In the genomic region with DNA sequence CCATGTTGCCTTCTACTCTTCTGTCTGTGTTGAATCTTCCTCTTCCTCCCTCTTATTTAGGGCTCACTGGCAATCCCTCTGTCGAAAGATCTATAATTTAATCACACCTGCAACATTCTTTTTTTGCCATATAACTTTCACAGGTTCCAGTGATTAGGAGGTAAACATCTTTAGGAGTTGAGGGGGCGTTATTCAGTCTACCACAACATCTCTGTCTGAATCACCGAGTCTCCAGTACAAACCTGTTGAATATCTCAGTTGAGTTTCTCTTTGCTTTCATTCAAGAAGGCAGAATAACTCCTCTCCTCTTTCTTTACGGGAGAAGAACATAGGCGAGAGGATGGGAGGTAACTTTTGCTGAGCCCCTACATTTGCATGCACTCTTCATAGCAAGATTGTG, we compare ENCODE assay signal across 35 cellular contexts.
DNase-seq lines count a peak whose midpoint lies in the region; ATAC-seq, FAIRE-seq and TF ChIP-seq lines count a peak whose summit lies in the region.
"Had no signal": no experiment of that assay in that cellular context is flagged by ENCODE, and none has a peak within 500 bp of the region (broad histone marks: within the 10 kb centered on the region; RNA-seq: fewer than 3 reads in every experiment).

No MANE protein-coding gene starts in this region.

- no peaks in the 10 kb centered on the region for H3K9me3 Mint-ChIP-seq in GM23338
- H3K9me3 Mint-ChIP-seq: CD14-positive monocyte; CD4-positive, alpha-beta memory T cell; CD4-positive, alpha-beta T cell; CD4-positive, CD25-positive, alpha-beta regulatory T cell; CD8-positive, alpha-beta memory T cell; CD8-positive, alpha-beta T cell had no signal

- H2AFZ ChIP-seq in GM23338 (peak overlapping the region; percentile 49; the same call in 1 of the 2 replicates), K562 (ENCODE audit: low read depth, low read length) (peak overlapping the region; percentile 29)

- peak overlapping the region in 1 of 2 experiments; percentile 31; a peak in 1 of 4 replicates for H3K9ac ChIP-seq in K562 (ENCODE audit: insufficient read depth in 1 of 2, low read depth in 2 of 2, low read length in 2 of 2)
- H3K9ac ChIP-seq: BLaER1; BLaER1 treated with 17β-estradiol and CSF1 and Interleukin-3, amounts not matched to agents 10 nM and 100 nM had no signal

- TF ChIP-seq POLR2A in K562 (conservative IDR thresholded peaks at IDR 0.05) (no peak), heart left ventricle (IDR thresholded peaks at IDR 0.05) (no peak)

- BruUV-seq in K562 (replicated peaks; lab: Mats Ljungman, UMichigan), result no TSS peak

- H3K27ac Mint-ChIP-seq in GM23338, result no peak overlapping the region
- H3K27ac Mint-ChIP-seq: B cell; CD14-positive monocyte; CD4-positive, alpha-beta memory T cell; CD4-positive, alpha-beta T cell; CD4-positive, CD25-positive, alpha-beta regulatory T cell; CD8-positive, alpha-beta memory T cell; CD8-positive, alpha-beta T cell had no signal

- no peak for ATAC-seq in GM23338
- peak; percentile 24 for ATAC-seq in K562
- no peak for ATAC-seq in heart left ventricle
- no peak for ATAC-seq in GM18511 (IDR thresholded peaks at IDR 0.05; ENCODE audit: unreplicated experiment)
- ATAC-seq: A549; CD8-positive, alpha-beta T cell had no signal

- H3K79me2 ChIP-seq in GM23338 (replicated peaks; ENCODE audit: insufficient read depth) (no peaks in the 10 kb centered on the region), K562 (ENCODE audit: control insufficient read depth, insufficient read depth, low read length) (no peaks in the 10 kb centered on the region)

- H3K36me3 Mint-ChIP-seq in GM23338 (ENCODE audit: low read depth), result no peaks in the 10 kb centered on the region
- H3K36me3 Mint-ChIP-seq: CD14-positive monocyte; CD4-positive, alpha-beta memory T cell; CD4-positive, CD25-positive, alpha-beta regulatory T cell; CD8-positive, alpha-beta T cell had no signal

- H3K27me3 Mint-ChIP-seq in GM23338 (ENCODE audit: insufficient read depth, low read depth, poor library complexity), result peaks cover 3% of the 10 kb centered on the region

- H3K27me3 ChIP-seq in GM23338 (ENCODE audit: insufficient read depth) (no peaks in the 10 kb centered on the region), K562 (ENCODE audit: control insufficient read depth in 2 of 2, insufficient read depth in 2 of 2, low read length in 2 of 2) (no peaks in the 10 kb centered on the region), heart left ventricle (no peaks in the 10 kb centered on the region)
- H3K27me3 ChIP-seq: BE2C; BLaER1; BLaER1 treated with 17β-estradiol and CSF1 and Interleukin-3, amounts not matched to agents 10 nM and 100 nM had no signal

- TF ChIP-seq RAD21 in K562 (CRISPR knock-in tag; conservative IDR thresholded peaks at IDR 0.05 in 1 of 2, IDR thresholded peaks at IDR 0.05 in 1 of 2), result no peak

- H3K9me2 ChIP-seq in GM23338 (ENCODE audit: insufficient read depth), result 0 out of 2 replicates have a peak, but pooled peaks cover 5% of the 10 kb centered on the region

- H3K27ac ChIP-seq in GM23338 (ENCODE audit: low read depth), result no peak overlapping the region
- H3K27ac ChIP-seq in HEK293 (ENCODE audit: extremely low read depth, low read depth, low read length), result no peak overlapping the region
- H3K27ac ChIP-seq in K562 (ENCODE audit: extremely low read depth, low read depth, low read length), result no peak overlapping the region
- no peak overlapping the region for H3K27ac ChIP-seq in heart left ventricle
- H3K27ac ChIP-seq: 22Rv1; A549; BLaER1; BLaER1 treated with 17β-estradiol and CSF1 and Interleukin-3, amounts not matched to agents 10 nM and 100 nM; C4-2B had no signal

- H3K9me3 ChIP-seq in HEK293 (ENCODE audit: control insufficient read depth, insufficient read depth, low read depth, low read length), result no peaks in the 10 kb centered on the region
- H3K9me3 ChIP-seq in K562 (replicated peaks; ENCODE audit: control insufficient read depth, insufficient read depth, low read depth, low read length), result no peaks in the 10 kb centered on the region
- no peaks in the 10 kb centered on the region for H3K9me3 ChIP-seq in heart left ventricle
- H3K9me3 ChIP-seq: A549; BE2C; BLaER1; BLaER1 treated with 17β-estradiol and CSF1 and Interleukin-3, amounts not matched to agents 10 nM and 100 nM; Caco-2 had no signal

- H3F3A ChIP-seq in GM23338 (replicated peaks; ENCODE audit: low read depth), result no peaks in the 10 kb centered on the region

- TF ChIP-seq EP300 in K562 (IDR thresholded peaks at IDR 0.05; ENCODE audit: low read length), result no peak

- intact Hi-C loops in K562 (cut with micrococcal nuclease), result no loop called here
- intact Hi-C loops in heart left ventricle (cut with DNase I), result loop anchor here in 1 of 10 donors (10.0 kb wide), 1 partner anchor 65 kb away; no protein-coding TSS in a partner anchor

- no peaks in the 10 kb centered on the region for H3K9me1 ChIP-seq in K562 (ENCODE audit: control insufficient read depth, insufficient read depth, low read length)

- no peak overlapping the region for H3K4me3 Mint-ChIP-seq in GM23338
- H3K4me3 Mint-ChIP-seq: B cell; CD14-positive monocyte; CD4-positive, alpha-beta memory T cell; CD4-positive, alpha-beta T cell; CD4-positive, CD25-positive, alpha-beta regulatory T cell; CD8-positive, alpha-beta memory T cell; CD8-positive, alpha-beta T cell had no signal

- CTCF ChIA-PET in HEK293 (lab: Yijun Ruan, JAX), result no interaction called here
- CTCF ChIA-PET in K562 (lab: Yijun Ruan, JAX; ENCODE audit: low intra/inter-chr PET ratio), result interaction anchor here (0.6 kb wide), 1 partner anchor 310 kb away, joined by 3 read pairs; no protein-coding TSS in a partner anchor

- FAIRE-seq in K562 (lab: Jason Lieb, UNC) (no peak), urothelium cell line (lab: Jason Lieb, UNC) (no peak)
- FAIRE-seq: A204.1, A549, D721Med had no signal

- no peaks in the 10 kb centered on the region for H3K36me3 ChIP-seq in GM23338 (ENCODE audit: insufficient read depth)
- H3K36me3 ChIP-seq in HEK293 (ENCODE audit: control insufficient read depth in 2 of 2, insufficient read depth in 1 of 2, low read length in 2 of 2), result no peaks in the 10 kb centered on the region
- no peaks in the 10 kb centered on the region for H3K36me3 ChIP-seq in K562 (ENCODE audit: control insufficient read depth, insufficient read depth, low read length)
- H3K36me3 ChIP-seq in heart left ventricle, result no peaks in the 10 kb centered on the region
- H3K36me3 ChIP-seq: BE2C; BLaER1; BLaER1 treated with 17β-estradiol and CSF1 and Interleukin-3, amounts not matched to agents 10 nM and 100 nM had no signal

- no peaks in the 10 kb centered on the region for H3K4me1 Mint-ChIP-seq in GM23338
- H3K4me1 Mint-ChIP-seq: B cell; CD4-positive, alpha-beta memory T cell; CD4-positive, CD25-positive, alpha-beta regulatory T cell; CD8-positive, alpha-beta memory T cell had no signal

- POLR2A ChIA-PET in HEK293 (lab: Yijun Ruan, JAX), result no interaction called here
- POLR2A ChIA-PET in K562 (lab: Yijun Ruan, JAX), result interaction anchor here (0.8 to 1.1 kb wide), 2 partner anchors 10 to 309 kb away, joined by 3 to 4 read pairs; no protein-coding TSS in a partner anchor

- H3K4me2 ChIP-seq in GM23338, result no peak overlapping the region
- peak overlapping the region; percentile 26; the same call in 1 of the 2 replicates for H3K4me2 ChIP-seq in K562 (ENCODE audit: insufficient read depth, low read length)
- H3K4me2 ChIP-seq: A549; BLaER1; BLaER1 treated with 17β-estradiol and CSF1 and Interleukin-3, amounts not matched to agents 10 nM and 100 nM had no signal

- in situ Hi-C loops in K562 (cut with MboI), result no loop called here

- TF ChIP-seq CTCF in GM23338 (conservative IDR thresholded peaks at IDR 0.05; ENCODE audit: low read depth in 2 of 2) (no peak), HEK293 (tag by site-specific recombination; IDR thresholded peaks at IDR 0.05) (no peak), K562 (IDR thresholded peaks at IDR 0.05 in 2 of 3, conservative IDR thresholded peaks at IDR 0.05 in 1 of 3; ENCODE audit: insufficient read depth in 2 of 3, low read depth in 1 of 3, low read length in 3 of 3) (no peak), heart left ventricle (IDR thresholded peaks at IDR 0.05) (no peak)

- 29% methylated on average over 5 of the region's 5 CpGs for WGBS in K562 (ENCODE audit: insufficient coverage, low coverage, missing lambda C conversion rate)
- WGBS in heart left ventricle, 4 donors, result 94 to 97% (median 97%) methylated on average over 5 of the region's 5 CpGs

- no peak overlapping the region for H3K4me3 ChIP-seq in GM23338
- no peak overlapping the region for H3K4me3 ChIP-seq in HEK293 (ENCODE audit: low read depth, low read length)
- no peak overlapping the region for H3K4me3 ChIP-seq in K562
- no peak overlapping the region for H3K4me3 ChIP-seq in heart left ventricle
- H3K4me3 ChIP-seq: A549; BLaER1; BLaER1 treated with 17β-estradiol and CSF1 and Interleukin-3, amounts not matched to agents 10 nM and 100 nM had no signal

- H4K20me1 ChIP-seq in GM23338 (replicated peaks; ENCODE audit: insufficient read depth) (no peaks in the 10 kb centered on the region), K562 (replicated peaks; ENCODE audit: control insufficient read depth, insufficient read depth, low read length) (no peaks in the 10 kb centered on the region)
- H4K20me1 ChIP-seq: BLaER1; BLaER1 treated with 17β-estradiol and CSF1 and Interleukin-3, amounts not matched to agents 10 nM and 100 nM had no signal

- no peaks in the 10 kb centered on the region for H3K4me1 ChIP-seq in GM23338 (ENCODE audit: insufficient read depth)
- no peaks in the 10 kb centered on the region for H3K4me1 ChIP-seq in HEK293 (ENCODE audit: control insufficient read depth, insufficient read depth, low read length)
- H3K4me1 ChIP-seq in K562 (replicated peaks in 1 of 2; ENCODE audit: control insufficient read depth in 2 of 2, insufficient read depth in 2 of 2, low read length in 2 of 2), result peaks cover 0 to 4% of the 10 kb centered on the region in 2 experiments; a peak in 3 of 5 replicates
- peaks cover 0 to 21% (median 2%) of the 10 kb centered on the region in 12 donors for H3K4me1 ChIP-seq in heart left ventricle
- H3K4me1 ChIP-seq: BE2C; BLaER1; BLaER1 treated with 17β-estradiol and CSF1 and Interleukin-3, amounts not matched to agents 10 nM and 100 nM; Caco-2 had no signal

- DNase-seq in GM23338 (ENCODE audit: low spot score), result no peak
- no peak for DNase-seq in K562 (ENCODE audit: extremely low read depth in 1 of 4, low spot score in 3 of 4)
- no peak for DNase-seq in urothelium cell line (ENCODE audit: low spot score)
- no peak for DNase-seq in heart left ventricle
- DNase-seq: 8988T; ACHN; AML-193; BE2C; C1 segment of cervical spinal cord; Caco-2; Calu3; CD4-positive, alpha-beta memory T cell; CD4-positive, alpha-beta T cell; CD4-positive, CD25-positive, alpha-beta regulatory T cell; CD8-positive, alpha-beta memory T cell; CD8-positive, alpha-beta T cell; COR-L47; DMS 273 treated with DMSO at 0.1 percent for 48 hours; DMS153; DMS53; DMS79; DMS79 treated with DMSO at 0.1 percent for 48 hours; DND-41; EL had no signal

TF ChIP-seq in HEK293, 187 proteins besides CTCF, POLR2A, EP300 and RAD21 (continues in another document):
- no peak for TF ChIP-seq ZNF501 (tag by site-specific recombination; IDR thresholded peaks at IDR 0.05)
- no peak for TF ChIP-seq ZFHX2 (tag by site-specific recombination; conservative IDR thresholded peaks at IDR 0.05)

TF ChIP-seq in K562, 482 proteins besides CTCF, POLR2A, EP300 and RAD21:
- TF ChIP-seq ZBTB1 (CRISPR knock-in tag; IDR thresholded peaks at IDR 0.05; ENCODE audit: borderline replicate concordance, low read depth) (no peak), EGR1 (conservative IDR thresholded peaks at IDR 0.05) (peak; percentile 65)
TF ChIP-seq in K562: peak in this region for 1.
